ENCODE assay signal across 2 cellular contexts in the genomic region with DNA sequence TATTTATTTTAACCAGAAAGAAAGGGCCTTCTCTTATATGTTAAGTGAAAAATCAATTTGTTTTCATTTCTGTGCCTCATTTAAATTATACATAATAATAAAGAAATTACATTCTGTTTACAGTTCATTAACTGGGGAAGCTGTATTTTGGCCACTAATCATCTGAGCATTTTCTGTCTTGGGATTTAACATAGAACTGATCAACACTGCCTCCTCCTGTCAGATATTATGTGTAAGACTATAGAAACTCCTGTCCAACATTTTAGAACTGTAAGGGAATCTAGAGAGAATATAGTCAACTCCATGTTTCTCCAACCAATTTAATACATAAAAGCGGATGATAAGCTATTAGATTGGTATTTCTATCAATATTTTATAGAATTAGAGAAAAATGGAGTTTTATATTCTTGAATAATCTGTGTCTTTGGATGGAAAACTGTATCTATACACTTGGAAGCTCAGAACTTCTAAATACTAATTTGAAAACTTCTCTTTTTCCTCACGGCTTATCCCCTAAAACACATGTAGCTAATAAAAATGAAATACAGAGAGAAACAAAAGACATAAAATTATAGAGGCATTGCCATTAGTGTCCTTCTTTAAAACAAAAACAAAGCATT.
A peak's percentile ranks its signal among the peaks of the same experiment; 100 is the strongest.
TF ChIP-seq lines count a peak whose summit lies in the region.

No MANE protein-coding gene starts in this region.

TF ChIP-seq in IMR-90, 13 proteins besides CTCF, POLR2A, EP300 and RAD21:
- peak; percentile 70 for TF ChIP-seq SMC3 (IDR thresholded peaks at IDR 0.05; ENCODE audit: low read depth, low read length)
- no peak for TF ChIP-seq RFX5 (IDR thresholded peaks at IDR 0.05; ENCODE audit: low read depth, low read length)

TF ChIP-seq in HepG2, 621 proteins besides CTCF, POLR2A, EP300 and RAD21:
- TF ChIP-seq RARG (CRISPR knock-in tag; IDR thresholded peaks at IDR 0.05; ENCODE audit: low read depth) (no peak), TOPORS (CRISPR knock-in tag; IDR thresholded peaks at IDR 0.05) (no peak), SMC3 (IDR thresholded peaks at IDR 0.05; ENCODE audit: low read length) (peak; percentile 52), STAG1 (CRISPR knock-in tag; IDR thresholded peaks at IDR 0.05) (peak; percentile 60)
TF ChIP-seq in HepG2: peak in this region for 2.
